In genomic region chr1:53220171-53220961, GRCh38 we compare ENCODE assay signal across 8 cellular contexts. TPM values are rescaled to one million over a fixed set of nuclear protein-coding genes. Genes with fewer than 3 reads are reported as not detected.
DNase-seq lines count a peak whose midpoint lies in the region; ATAC-seq, FAIRE-seq and TF ChIP-seq lines count a peak whose summit lies in the region.

Gene CZIB, minus strand, starts transcription at chr1:53220634. Its CDS starts 59 bp downstream, at chr1:53220575.

- ATAC-seq in GM19035 (IDR thresholded peaks at IDR 0.05; ENCODE audit: unreplicated experiment) = peak; percentile 92
- ATAC-seq in HG03354 (IDR thresholded peaks at IDR 0.05; ENCODE audit: poor library complexity, severe bottlenecking, unreplicated experiment) = peak; percentile 95

- no peak for TF ChIP-seq CTCF in AG09319 (IDR thresholded peaks at IDR 0.05; ENCODE audit: low read depth, low read length)
- no peak for TF ChIP-seq CTCF in kidney (IDR thresholded peaks at IDR 0.05; ENCODE audit: borderline replicate concordance, extremely low read depth, insufficient read depth)

- no peak for FAIRE-seq in kidney (lab: Jason Lieb, UNC)

- intact Hi-C loops in kidney (cut with DNase I) = no loop called here

- H3K9ac ChIP-seq in kidney (ENCODE audit: low read length in 2 of 2) = peak within 1 kb of the TSS; percentile 81 to 88

- peaks cover 7 to 14% of the 10 kb centered on the region in 2 donors for H3K36me3 ChIP-seq in kidney (ENCODE audit: control insufficient read depth in 1 of 2, insufficient read depth in 2 of 2, low read length in 2 of 2)

- H3K4me1 ChIP-seq in kidney (ENCODE audit: control insufficient read depth in 1 of 2, insufficient read depth in 1 of 2, low read depth in 1 of 2, low read length in 2 of 2) = peaks cover 12 to 16% of the 10 kb centered on the region in 2 donors

- DNase-seq in AG09319 (ENCODE audit: extremely low read depth, low read depth) (peak; percentile 70), NCI-H446 treated with DMSO at 0.1 percent for 48 hours (lab: John Stamatoyannopoulos, UW) (peak; percentile 78), cerebellum (ENCODE audit: low spot score) (peak; percentile 96), kidney (peak; percentile 98)
- DNase-seq in activated CD4-positive, alpha-beta T cell treated with anti-CD3 and anti-CD28 coated beads for 1 hour = peak; percentile 83
- DNase-seq in stimulated activated CD4-positive, alpha-beta T cell treated with anti-CD3 and anti-CD28 coated beads, Interleukin-15, amount 100 ng/mL, for 24 hours = peak; percentile 98

- peak within 1 kb of the TSS; percentile 89 to 90 for H3K4me3 ChIP-seq in kidney (ENCODE audit: low read length in 2 of 2)

- H3K9me3 ChIP-seq in kidney (ENCODE audit: control insufficient read depth in 1 of 2, low read length in 2 of 2) = no peaks in the 10 kb centered on the region

- H3K27ac ChIP-seq in kidney (ENCODE audit: low read depth in 2 of 2, low read length in 2 of 2) = peak within 1 kb of the TSS; percentile 99

RNA-seq across cellular contexts. Expression of gene CZIB, which starts in this region (rescaled TPM):
- total RNA-seq in cerebellum (40.8 TPM), kidney (54.1 TPM)
- polyA plus RNA-seq in kidney (ENCODE audit: insufficient read depth, low read depth, low replicate concordance) = 76.5 TPM

Comparison
In these comparisons a context has a peak if more than half of its experiments do, and no peak if none do; other contexts are left out.
1. Peak in every context shown above with its lines: DNase-seq, ATAC-seq, H3K4me3 ChIP-seq and H3K27ac ChIP-seq.